In genomic region chr16:8694795-8695194, GRCh38 we compare ENCODE assay signal across 19 cellular contexts. TPM values are rescaled to one million over a fixed set of nuclear protein-coding genes. Genes with fewer than 3 reads are reported as not detected.
DNase-seq lines count a peak whose midpoint lies in the region; ATAC-seq, FAIRE-seq and TF ChIP-seq lines count a peak whose summit lies in the region.
"Had no signal": no experiment of that assay in that cellular context is flagged by ENCODE, and none has a peak within 500 bp of the region (broad histone marks: within the 10 kb centered on the region; RNA-seq: fewer than 3 reads in every experiment).

No MANE protein-coding gene starts in this region.

- H2BK15ac ChIP-seq in H9 (ENCODE audit: low read depth, low read length) (0 out of 2 replicates have a peak overlapping the region, but pooled peaks have one; percentile 93), neuronal stem cell (ENCODE audit: low read length) (no peak overlapping the region)

- H2BK5ac ChIP-seq in H9 (ENCODE audit: insufficient read length, low read length), result no peak overlapping the region
- H2BK5ac ChIP-seq in neuronal stem cell (ENCODE audit: low read length), result no peak overlapping the region

- TF ChIP-seq EP300 in K562 (IDR thresholded peaks at IDR 0.05; ENCODE audit: low read length) (no peak), HepG2 (IDR thresholded peaks at IDR 0.05; ENCODE audit: low read depth in 2 of 2, low read length in 2 of 2) (no peak), HepG2 (CRISPR knock-in tag; IDR thresholded peaks at IDR 0.05; ENCODE audit: borderline replicate concordance) (no peak)

- peaks cover 8 to 11% of the 10 kb centered on the region in 2 experiments for H3K4me1 Mint-ChIP-seq in H9

- H4K5ac ChIP-seq in H9 (ENCODE audit: insufficient read length, low read depth, low read length), result no peak overlapping the region

- H3K4me2 ChIP-seq in H9 (ENCODE audit: insufficient read depth, insufficient read length, low read length) (no peak overlapping the region), K562 (ENCODE audit: insufficient read depth, low read length) (no peak overlapping the region), HepG2 (ENCODE audit: low read depth, low read length) (no peak overlapping the region), neuronal stem cell (ENCODE audit: insufficient read depth, low read length, poor library complexity, severe bottlenecking) (no peak overlapping the region)

- no peak overlapping the region for H3K23ac ChIP-seq in H9 (ENCODE audit: insufficient read length, low read depth, low read length)
- H3K23ac ChIP-seq in neuronal stem cell (ENCODE audit: low read depth, low read length, poor library complexity), result no peak overlapping the region

- BruUV-seq in K562 (replicated peaks; lab: Mats Ljungman, UMichigan) (no TSS peak), HepG2 (replicated peaks; lab: Mats Ljungman, UMichigan) (no TSS peak)

- H3K4me3 Mint-ChIP-seq in H9, result no peak overlapping the region
- H3K4me3 Mint-ChIP-seq: CD4-positive, CD25-positive, alpha-beta regulatory T cell had no signal

- H2BK12ac ChIP-seq in H9 (ENCODE audit: insufficient read length, low read depth, low read length) (no peak overlapping the region), neuronal stem cell (ENCODE audit: low read length) (no peak overlapping the region)

- no peak overlapping the region for H3K4me3 ChIP-seq in K562
- H3K4me3 ChIP-seq in HepG2 (replicated peaks in 1 of 3; ENCODE audit: insufficient read depth in 1 of 3, low read depth in 2 of 3, low read length in 3 of 3), result no peak overlapping the region
- H3K4me3 ChIP-seq in neuronal stem cell (ENCODE audit: low read length in 2 of 2), result no peak overlapping the region

- H3K56ac ChIP-seq in H9 (ENCODE audit: insufficient read length, low read depth, low read length), result no peak overlapping the region

- no peak for TF ChIP-seq RAD21 in K562 (CRISPR knock-in tag; conservative IDR thresholded peaks at IDR 0.05 in 1 of 2, IDR thresholded peaks at IDR 0.05 in 1 of 2)
- no peak for TF ChIP-seq RAD21 in HepG2 (CRISPR knock-in tag; IDR thresholded peaks at IDR 0.05)

- H4K8ac ChIP-seq in H9 (replicated peaks; ENCODE audit: insufficient read length, low read depth, low read length), result no peak overlapping the region
- H4K8ac ChIP-seq in neuronal stem cell (ENCODE audit: low read depth, low read length), result no peak overlapping the region

- H3T11ph ChIP-seq in H9 (ENCODE audit: low read length), result no peak overlapping the region

- TF ChIP-seq CTCF in H9 (conservative IDR thresholded peaks at IDR 0.05) (no peak), K562 (IDR thresholded peaks at IDR 0.05 in 2 of 3, conservative IDR thresholded peaks at IDR 0.05 in 1 of 3; ENCODE audit: insufficient read depth in 2 of 3, low read depth in 1 of 3, low read length in 3 of 3) (no peak), HepG2 (CRISPR knock-in tag; IDR thresholded peaks at IDR 0.05) (no peak)

- POLR2A ChIA-PET in K562 (lab: Yijun Ruan, JAX) (no interaction called here), HepG2 (lab: Yijun Ruan, JAX) (no interaction called here)

- H3K9me1 ChIP-seq in K562 (ENCODE audit: control insufficient read depth, insufficient read depth, low read length), result no peaks in the 10 kb centered on the region

- H3K18ac ChIP-seq in H9 (ENCODE audit: insufficient read length, low read depth, low read length), result no peak overlapping the region
- H3K18ac ChIP-seq in neuronal stem cell (ENCODE audit: low read length), result no peak overlapping the region

- H3K9ac ChIP-seq in H9 (ENCODE audit: extremely low read depth, insufficient read length, low read length) (no peak overlapping the region), K562 (ENCODE audit: insufficient read depth in 1 of 2, low read depth in 2 of 2, low read length in 2 of 2) (no peak overlapping the region), HepG2 (ENCODE audit: insufficient read depth, low read depth, low read length) (no peak overlapping the region), neuronal stem cell (ENCODE audit: low read depth, low read length, poor library complexity) (no peak overlapping the region)

- H3K79me2 ChIP-seq in H9 (ENCODE audit: insufficient read depth, low read length) (no peaks in the 10 kb centered on the region), K562 (ENCODE audit: control insufficient read depth, insufficient read depth, low read length) (no peaks in the 10 kb centered on the region), HepG2 (ENCODE audit: insufficient read depth, low read length) (no peaks in the 10 kb centered on the region)

- no peak overlapping the region for H2BK20ac ChIP-seq in H9 (ENCODE audit: low read depth, low read length, poor library complexity, severe bottlenecking)

- FAIRE-seq in K562 (lab: Jason Lieb, UNC) (no peak), HepG2 (lab: Jason Lieb, UNC) (no peak)
- FAIRE-seq: A204.1 had no signal

- H3K4me1 ChIP-seq in H9 (ENCODE audit: insufficient read depth, low read length), result peaks cover 2% of the 10 kb centered on the region; the same call in 1 of the 2 replicates
- no peaks in the 10 kb centered on the region for H3K4me1 ChIP-seq in K562 (replicated peaks in 1 of 2; ENCODE audit: control insufficient read depth in 2 of 2, insufficient read depth in 2 of 2, low read length in 2 of 2)
- peaks cover 61% of the 10 kb centered on the region for H3K4me1 ChIP-seq in HepG2 (ENCODE audit: insufficient read depth, low read length)
- H3K4me1 ChIP-seq in neuronal stem cell (ENCODE audit: control insufficient read depth in 2 of 2, insufficient read depth in 1 of 2, low read depth in 1 of 2, low read length in 2 of 2), result peaks cover 0 to 12% of the 10 kb centered on the region in 2 donors
- H3K4me1 ChIP-seq: BE2C had no signal

- H2AK5ac ChIP-seq in H9 (ENCODE audit: insufficient read length, low read length), result no peak overlapping the region
- no peak overlapping the region for H2AK5ac ChIP-seq in neuronal stem cell (ENCODE audit: low read depth, low read length)

- H3K14ac ChIP-seq in H9 (ENCODE audit: insufficient read depth, low read length) (no peak overlapping the region; the same call in 1 of the 2 replicates), neuronal stem cell (ENCODE audit: low read length) (no peak overlapping the region)

- H3K27me3 Mint-ChIP-seq in H9 (ENCODE audit: low read depth), result peaks cover 2% of the 10 kb centered on the region; the same call in 1 of the 2 replicates
- H3K27me3 Mint-ChIP-seq: CD4-positive, CD25-positive, alpha-beta regulatory T cell; CD8-positive, alpha-beta memory T cell had no signal

- CTCF ChIA-PET in K562 (lab: Yijun Ruan, JAX; ENCODE audit: low intra/inter-chr PET ratio), result no interaction called here
- CTCF ChIA-PET in HepG2 (lab: Yijun Ruan, JAX; ENCODE audit: low intra/inter-chr PET ratio, low total read pairs), result no interaction called here

- TF ChIP-seq POLR2A in K562 (conservative IDR thresholded peaks at IDR 0.05) (no peak), HepG2 (IDR thresholded peaks at IDR 0.05; ENCODE audit: insufficient read depth in 1 of 2, low read depth in 2 of 2, low read length in 2 of 2) (no peak)

- intact Hi-C loops in K562 (cut with micrococcal nuclease) (no loop called here), HepG2 (cut with micrococcal nuclease; ENCODE audit: unreplicated experiment) (no loop called here)

- H3K9me3 ChIP-seq in H9 (ENCODE audit: control insufficient read depth, low read depth, low read length), result no peaks in the 10 kb centered on the region
- peaks cover 3% of the 10 kb centered on the region; the same call in 1 of the 2 replicates for H3K9me3 ChIP-seq in K562 (replicated peaks; ENCODE audit: control insufficient read depth, insufficient read depth, low read depth, low read length)
- H3K9me3 ChIP-seq in HepG2 (ENCODE audit: low read length), result peaks cover 8% of the 10 kb centered on the region
- peaks cover 2 to 8% of the 10 kb centered on the region in 2 donors for H3K9me3 ChIP-seq in neuronal stem cell (replicated peaks in 1 of 2; ENCODE audit: control insufficient read depth in 2 of 2, insufficient read depth in 1 of 2, low read depth in 1 of 2, low read length in 2 of 2)

- no peaks in the 10 kb centered on the region for H3K79me1 ChIP-seq in H9 (ENCODE audit: insufficient read depth, low read depth, low read length, poor library complexity, severe bottlenecking)
- H3K79me1 ChIP-seq in neuronal stem cell (ENCODE audit: low read depth, low read length), result no peaks in the 10 kb centered on the region

- in situ Hi-C loops in K562 (cut with MboI) (no loop called here), HepG2 (cut with HindIII; ENCODE audit: extremely low pct_ligation_motif_present, low pct_unique_long_range_greater_than_20kb) (no loop called here)

- ATAC-seq in K562, result no peak
- no peak for ATAC-seq in HepG2
- ATAC-seq in HG03442 (IDR thresholded peaks at IDR 0.05; ENCODE audit: unreplicated experiment), result no peak
- no peak for ATAC-seq in HG03571 (IDR thresholded peaks at IDR 0.05; ENCODE audit: unreplicated experiment)

- H2AFZ ChIP-seq in H9 (ENCODE audit: low read length) (no peak overlapping the region), K562 (ENCODE audit: low read depth, low read length) (no peak overlapping the region), HepG2 (ENCODE audit: low read length) (no peak overlapping the region), neuronal stem cell (ENCODE audit: low read length) (peak overlapping the region; percentile 68)

- H3K36me3 Mint-ChIP-seq in H9 (ENCODE audit: insufficient read depth in 1 of 3, low read depth in 3 of 3), result peaks cover 0 to 5% (median 3%) of the 10 kb centered on the region in 3 experiments; a peak in 1 of 7 replicates

- H2BK120ac ChIP-seq in H9 (ENCODE audit: low read depth, low read length, poor library complexity, severe bottlenecking) (no peak overlapping the region), neuronal stem cell (ENCODE audit: low read depth, low read length) (no peak overlapping the region)

- no peaks in the 10 kb centered on the region for H3K23me2 ChIP-seq in H9 (ENCODE audit: insufficient read length, low read depth, low read length, poor library complexity, severe bottlenecking)

- H3K4ac ChIP-seq in H9 (ENCODE audit: low read depth, low read length) (no peak overlapping the region), neuronal stem cell (ENCODE audit: low read length) (no peak overlapping the region)

- H3K27ac Mint-ChIP-seq in H9, result no peak overlapping the region

- no peaks in the 10 kb centered on the region for H3K27me3 ChIP-seq in H9 (ENCODE audit: insufficient read depth, low read length)
- peaks cover 24 to 32% of the 10 kb centered on the region in 2 experiments for H3K27me3 ChIP-seq in K562 (ENCODE audit: control insufficient read depth in 2 of 2, insufficient read depth in 2 of 2, low read length in 2 of 2)
- no peaks in the 10 kb centered on the region for H3K27me3 ChIP-seq in HepG2 (ENCODE audit: control insufficient read depth in 1 of 2, insufficient read depth in 2 of 2, low read length in 2 of 2)
- H3K27me3 ChIP-seq in neuronal stem cell (ENCODE audit: control insufficient read depth in 3 of 3, insufficient read depth in 3 of 3, low read depth in 1 of 3, low read length in 3 of 3), result no peaks in the 10 kb centered on the region
- H3K27me3 ChIP-seq: BE2C had no signal

- peaks cover 0 to 4% of the 10 kb centered on the region in 2 experiments; a peak in 1 of 5 replicates for H3K9me3 Mint-ChIP-seq in H9

- H3K27ac ChIP-seq in H9 (ENCODE audit: insufficient read length, low read depth, low read length) (no peak overlapping the region), K562 (ENCODE audit: extremely low read depth, low read depth, low read length) (no peak overlapping the region), HepG2 (ENCODE audit: extremely low read length, insufficient read depth, low read length) (no peak overlapping the region), neuronal stem cell (replicated peaks; ENCODE audit: low read length) (no peak overlapping the region)

- H3K36me3 ChIP-seq in K562 (ENCODE audit: control insufficient read depth, insufficient read depth, low read length), result no peaks in the 10 kb centered on the region
- H3K36me3 ChIP-seq in HepG2 (replicated peaks in 1 of 2; ENCODE audit: control insufficient read depth in 1 of 2, insufficient read depth in 2 of 2, low read length in 2 of 2), result peaks cover 2 to 13% of the 10 kb centered on the region in 2 experiments; a peak in 4 of 5 replicates
- no peaks in the 10 kb centered on the region for H3K36me3 ChIP-seq in neuronal stem cell (replicated peaks in 1 of 2; ENCODE audit: control insufficient read depth in 2 of 2, insufficient read depth in 2 of 2, low read length in 2 of 2)
- H3K36me3 ChIP-seq: BE2C had no signal

- H4K20me1 ChIP-seq in H9 (ENCODE audit: control insufficient read depth, insufficient read depth, insufficient read length), result no peaks in the 10 kb centered on the region
- no peaks in the 10 kb centered on the region; the same call in 1 of the 2 replicates for H4K20me1 ChIP-seq in K562 (replicated peaks; ENCODE audit: control insufficient read depth, insufficient read depth, low read length)
- H4K20me1 ChIP-seq in HepG2 (ENCODE audit: insufficient read depth, low read length), result no peaks in the 10 kb centered on the region

- WGBS in H9 (ENCODE audit: extremely low coverage, insufficient read length, low lambda C conversion rate), result no CpG with 5 or more reads among the region's 10 CpGs
- WGBS in K562 (ENCODE audit: insufficient coverage, low coverage, missing lambda C conversion rate), result 0% methylated on average over 10 of the region's 10 CpGs
- 95% methylated on average over 10 of the region's 10 CpGs for WGBS in HepG2 (ENCODE audit: low lambda C conversion rate)
- WGBS in neuronal stem cell (ENCODE audit: extremely low coverage in 2 of 2, insufficient read length in 2 of 2, insufficient replicate concordance in 1 of 2), 2 donors, result no CpG with 5 or more reads among the region's 10 CpGs

- no peak for DNase-seq in H9
- no peak for DNase-seq in K562 (ENCODE audit: extremely low read depth in 1 of 4, low spot score in 3 of 4)
- DNase-seq in HepG2 (ENCODE audit: low spot score), result no peak
- no peak for DNase-seq in neuronal stem cell (ENCODE audit: low spot score)
- no peak for DNase-seq in DMS53 treated with DMSO at 0.1 percent for 48 hours (lab: John Stamatoyannopoulos, UW; ENCODE audit: unreplicated experiment)
- no peak for DNase-seq in NCI-H2081 (lab: John Stamatoyannopoulos, UW)
- DNase-seq: ACHN; BE2C; C1 segment of cervical spinal cord; CD4-positive, CD25-positive, alpha-beta regulatory T cell; CD8-positive, alpha-beta memory T cell; COR-L47; DMS153; DMS79 treated with DMSO at 0.1 percent for 48 hours; GF-D8; HCEC 1CT had no signal

- no peak overlapping the region for H4K91ac ChIP-seq in H9 (ENCODE audit: insufficient read length, low read depth, low read length)
- H4K91ac ChIP-seq in neuronal stem cell (ENCODE audit: low read depth, low read length, poor library complexity), result no peak overlapping the region

RNA-seq across cellular contexts. Expression of gene ABAT, which starts 20.4 kb away (rescaled TPM):
- 6.2 and 7.3 TPM in 2 replicates for total RNA-seq in H9 (2021)
- 1.5 and 2.6 TPM in 2 replicates for total RNA-seq in K562 (2011; cell fraction: chromatin; rRNA removed; ENCODE audit: low replicate concordance)
- 0.92 and 1.2 TPM in 2 replicates for total RNA-seq in K562 (2011; cell fraction: nucleolus; rRNA removed)
- total RNA-seq in K562 (2011; cell fraction: nucleoplasm; rRNA removed), result 1.0 and 2.2 TPM in 2 replicates
- total RNA-seq in K562 (2014; rRNA removed), result 0.05 TPM in 1 of 2 replicates, not detected in the other
- total RNA-seq in K562 (2014; rRNA removed; fragmentation: Illumina TruSeq; extraction: Trizol), result 0.06 and 0.11 TPM in 2 replicates
- total RNA-seq in K562 (2015; rRNA removed; fragmentation: Illumina TruSeq; extraction: Trizol), result 0.08 and 0.18 TPM in 2 replicates
- 0.31 and 0.49 TPM in 2 replicates for total RNA-seq in K562 (2021)
- polyA plus RNA-seq in K562 (2011; rRNA removed), result 0.18 and 0.45 TPM in 2 replicates
- polyA plus RNA-seq in K562 (2011; cell fraction: cytosol; rRNA removed), result 0.21 and 0.27 TPM in 2 replicates
- 0.36 and 0.88 TPM in 2 replicates for polyA plus RNA-seq in K562 (2011; cell fraction: nucleus; rRNA removed)
- polyA plus RNA-seq in K562 (2012), result 0.13 and 0.47 TPM in 2 replicates
- polyA plus RNA-seq in K562 (2014; fragmentation: Illumina TruSeq; extraction: Trizol), result 0.10 TPM in 1 of 2 replicates, not detected in the other
- polyA plus RNA-seq in K562 (2014; fragmentation: Nextera tagmentation; extraction: Ambion mirVana), result under 1 TPM; 0.01 to 0.04 TPM
- polyA plus RNA-seq in K562 (2014; rRNA removed), result 0.07 and 0.20 TPM in 2 replicates
- polyA minus RNA-seq in K562 (2011; rRNA and poly(A)+ RNA removed), result 0.72 TPM in 1 of 2 replicates, not detected in the other
- polyA minus RNA-seq in K562 (2011; cell fraction: cytosol; rRNA and poly(A)+ RNA removed), result not detected in 2 replicates
- 0.13 and 0.67 TPM in 2 replicates for polyA minus RNA-seq in K562 (2011; cell fraction: nucleus; rRNA and poly(A)+ RNA removed)
- total RNA-seq in HepG2 (2016; rRNA removed; fragmentation: Illumina TruSeq; extraction: Trizol), result 97.3 and 123 TPM in 2 replicates
- total RNA-seq in HepG2 (2016; cell fraction: cytosol; rRNA removed; fragmentation: Illumina TruSeq; extraction: Trizol; ENCODE audit: low read depth), result 9.7 and 10.7 TPM in 2 replicates
- 100 and 112 TPM in 2 replicates for total RNA-seq in HepG2 (2016; cell fraction: insoluble cytoplasmic fraction; rRNA removed; fragmentation: Illumina TruSeq; extraction: Trizol)
- 29.4 and 30.9 TPM in 2 replicates for total RNA-seq in HepG2 (2016; cell fraction: membrane; rRNA removed; fragmentation: Illumina TruSeq; extraction: Trizol)
- 61.8 and 69.4 TPM in 2 replicates for total RNA-seq in HepG2 (2016; cell fraction: nucleus; rRNA removed; fragmentation: Illumina TruSeq; extraction: Trizol)
- 47.6 and 55.0 TPM in 2 replicates for polyA plus RNA-seq in HepG2 (2011; rRNA removed)
- 25.4 and 34.3 TPM in 2 replicates for polyA plus RNA-seq in HepG2 (2011; cell fraction: cytosol; rRNA removed)
- 65.2 and 68.0 TPM in 2 replicates for polyA plus RNA-seq in HepG2 (2011; cell fraction: nucleus; rRNA removed)
- 21.6 and 22.2 TPM in 2 replicates for polyA plus RNA-seq in HepG2 (2012)
- polyA plus RNA-seq in HepG2 (2016; cell fraction: cytosol; fragmentation: Illumina TruSeq; extraction: Trizol; ENCODE audit: low read depth), result 5.7 and 5.8 TPM in 2 replicates
- polyA plus RNA-seq in HepG2 (2016; cell fraction: insoluble cytoplasmic fraction; fragmentation: Illumina TruSeq; extraction: Trizol; ENCODE audit: low read depth), result 116 and 128 TPM in 2 replicates
- polyA plus RNA-seq in HepG2 (2016; cell fraction: membrane; fragmentation: Illumina TruSeq; extraction: Trizol; ENCODE audit: low read depth), result 15.2 TPM in 2 replicates
- polyA plus RNA-seq in HepG2 (2016; cell fraction: nucleus; fragmentation: Illumina TruSeq; extraction: Trizol; ENCODE audit: insufficient read depth, low read depth), result 101 and 108 TPM in 2 replicates
- 0.44 and 41.3 TPM in 2 replicates for polyA minus RNA-seq in HepG2 (2011; rRNA and poly(A)+ RNA removed; ENCODE audit: low replicate concordance)
- 24.2 and 32.3 TPM in 2 replicates for polyA minus RNA-seq in HepG2 (2011; cell fraction: cytosol; rRNA and poly(A)+ RNA removed)
- 32.1 and 39.7 TPM in 2 replicates for polyA minus RNA-seq in HepG2 (2011; cell fraction: nucleus; rRNA and poly(A)+ RNA removed)
- 5.9 TPM for polyA plus RNA-seq in neuronal stem cell (2013, experiment 1 of 2)
- 6.1 TPM for polyA plus RNA-seq in neuronal stem cell (2013, experiment 2 of 2)
